In genomic region chr3:98180311-98180710, GRCh38 we compare ENCODE assay signal across 25 cellular contexts. TPM values are rescaled to one million over a fixed set of nuclear protein-coding genes. Genes with fewer than 3 reads are reported as not detected.
"Had no signal": no experiment of that assay in that cellular context is flagged by ENCODE, and none has a peak within 500 bp of the region (broad histone marks: within the 10 kb centered on the region; RNA-seq: fewer than 3 reads in every experiment).

No MANE protein-coding gene starts in this region.

- H3K36me3 ChIP-seq: adrenal gland, colonic mucosa, Peyer's patch had no signal

- H3K4me1 ChIP-seq: adrenal gland, colonic mucosa, Peyer's patch had no signal

- H3K4me3 ChIP-seq: adrenal gland, colonic mucosa, Peyer's patch had no signal

- DNase-seq: activated CD4-positive, alpha-beta T cell treated with anti-CD3 and anti-CD28 coated beads for 48 hours; activated CD4-positive, alpha-beta T cell treated with anti-CD3 and anti-CD28 coated beads, Interleukin-2, amount 50 U/mL, for 4 hours; activated CD4-positive, CD25-positive, alpha-beta regulatory T cell treated with anti-CD3 and anti-CD28 coated beads, Interleukin-2, amount 50 U/mL, for 72 hours; activated CD8-positive, alpha-beta memory T cell treated with anti-CD3 and anti-CD28 coated beads, Interleukin-2, amount 50 U/mL, for 48 hours; activated CD8-positive, alpha-beta T cell treated with anti-CD3 and anti-CD28 coated beads, Interleukin-2, amount 10 ng/mL, durations not matched to agents 7 days and 5 days; activated naive CD4-positive, alpha-beta T cell treated with anti-CD3 and anti-CD28 coated beads, Interleukin-2, amount 50 U/mL, for 16 hours; activated naive CD8-positive, alpha-beta T cell treated with anti-CD3 and anti-CD28 coated beads, Interleukin-2, amount 10 ng/mL, durations not matched to agents 7 days and 5 days; activated T-cell treated with anti-CD3 and anti-CD28 coated beads, Interleukin-2, amount 50 U/mL, for 1 hour; adrenal gland; anterior cingulate cortex; colonic mucosa; NCI-H1092; NCI-H1417; NCI-H1930; NCI-H510A treated with DMSO at 0.1 percent for 48 hours; NCI-H69; NK-92 treated with Interleukin-12 subunit alpha and Interleukin-12 subunit beta, amount 100 ng/mL, for 24 hours; Peyer's patch; Right ventricle myocardium superior had no signal

- H3K9me3 ChIP-seq: adrenal gland, colonic mucosa, Peyer's patch had no signal

- H3K27me3 ChIP-seq: adrenal gland, colonic mucosa, Peyer's patch had no signal

- H3K27ac ChIP-seq: adrenal gland, colonic mucosa, Peyer's patch, RWPE1 had no signal

- ATAC-seq: activated CD8-positive, alpha-beta T cell treated with anti-CD3 and anti-CD28 coated beads, Interleukin-2, amount 10 ng/mL, durations not matched to agents 7 days and 5 days; WTC11 had no signal

RNA-seq across cellular contexts. Expression of gene OR5H15, which starts 13.8 kb away (rescaled TPM):
- total RNA-seq: activated CD8-positive, alpha-beta T cell treated with anti-CD3 and anti-CD28 coated beads, Interleukin-2, amount 10 ng/mL, durations not matched to agents 7 days and 5 days; activated naive CD8-positive, alpha-beta T cell treated with anti-CD3 and anti-CD28 coated beads, Interleukin-2, amount 10 ng/mL, durations not matched to agents 7 days and 5 days; adrenal gland; cardiac septum; cerebellum; colonic mucosa; MCF 10A; Peyer's patch; Right ventricle myocardium superior; SK-MEL-5; WTC11 had no signal
- polyA plus RNA-seq: adrenal gland had no signal

RNA-seq across cellular contexts. Expression of gene OR5H14, which starts 33.0 kb away (rescaled TPM):
- total RNA-seq: activated CD8-positive, alpha-beta T cell treated with anti-CD3 and anti-CD28 coated beads, Interleukin-2, amount 10 ng/mL, durations not matched to agents 7 days and 5 days; activated naive CD8-positive, alpha-beta T cell treated with anti-CD3 and anti-CD28 coated beads, Interleukin-2, amount 10 ng/mL, durations not matched to agents 7 days and 5 days; cardiac septum; cerebellum; colonic mucosa; MCF 10A; Peyer's patch; Right ventricle myocardium superior; SK-MEL-5; WTC11 had no signal
- polyA plus RNA-seq: adrenal gland had no signal

RNA-seq across cellular contexts. Expression of gene OR5H1, which starts 49.8 kb away (rescaled TPM):
- total RNA-seq: activated CD8-positive, alpha-beta T cell treated with anti-CD3 and anti-CD28 coated beads, Interleukin-2, amount 10 ng/mL, durations not matched to agents 7 days and 5 days; activated naive CD8-positive, alpha-beta T cell treated with anti-CD3 and anti-CD28 coated beads, Interleukin-2, amount 10 ng/mL, durations not matched to agents 7 days and 5 days; adrenal gland; cardiac septum; cerebellum; colonic mucosa; MCF 10A; Peyer's patch; Right ventricle myocardium superior; SK-MEL-5 had no signal
- polyA plus RNA-seq: adrenal gland had no signal
